In the genomic region with DNA sequence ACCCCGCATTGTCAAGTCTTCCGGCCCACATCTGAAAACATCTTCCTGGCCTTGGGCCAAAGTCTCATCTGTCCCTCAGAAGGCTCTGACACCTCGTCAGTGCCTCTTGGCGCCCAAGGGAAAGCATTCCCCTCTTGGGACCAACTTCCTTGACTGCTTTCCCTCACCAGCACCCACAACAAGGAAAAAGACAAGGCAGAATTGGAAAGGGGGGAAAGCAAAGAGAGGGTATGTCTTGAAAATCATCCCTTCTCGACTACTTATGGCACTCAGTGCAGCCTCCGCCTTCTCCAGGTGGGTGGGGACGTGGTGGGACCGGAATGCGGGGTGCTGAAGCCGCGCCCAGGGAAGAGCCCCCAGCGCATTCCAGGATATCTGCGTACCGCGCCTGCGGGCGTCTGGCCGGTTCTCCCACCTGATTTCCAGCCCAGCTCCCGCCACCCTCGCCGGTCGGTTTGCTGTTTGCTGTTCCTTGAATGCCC, we compare ENCODE assay signal across 1 cellular context.
TF ChIP-seq lines count a peak whose summit lies in the region.

No MANE protein-coding gene starts in this region.

TF ChIP-seq in GM12878, 131 proteins besides CTCF, POLR2A, EP300 and RAD21 (continued from another document and continues in another):
- TF ChIP-seq EGR1 (IDR thresholded peaks at IDR 0.05; ENCODE audit: borderline replicate concordance in 1 of 2, low read depth in 2 of 2, low read length in 2 of 2) (no peak), MTA2 (IDR thresholded peaks at IDR 0.05; ENCODE audit: low read depth) (no peak), RBBP5 (conservative IDR thresholded peaks at IDR 0.05) (no peak), EED (IDR thresholded peaks at IDR 0.05; ENCODE audit: low read depth) (peak; percentile 49; the same call in 1 of the 2 replicates), ELK1 (IDR thresholded peaks at IDR 0.05; ENCODE audit: low read depth, low read length) (no peak), ZNF687 (IDR thresholded peaks at IDR 0.05) (no peak), TARDBP (IDR thresholded peaks at IDR 0.05; ENCODE audit: borderline replicate concordance) (no peak), CEBPZ (IDR thresholded peaks at IDR 0.05; ENCODE audit: low read depth, low read length) (no peak), IRF4 (IDR thresholded peaks at IDR 0.05; ENCODE audit: low read depth, low read length) (no peak), ATF7 (IDR thresholded peaks at IDR 0.05; ENCODE audit: low read depth) (peak; percentile 53), PML (IDR thresholded peaks at IDR 0.05; ENCODE audit: low read length) (no peak), BMI1 (IDR thresholded peaks at IDR 0.05; ENCODE audit: borderline replicate concordance) (no peak), GABPA (IDR thresholded peaks at IDR 0.05; ENCODE audit: low read depth) (no peak), SREBF1 (IDR thresholded peaks at IDR 0.05; ENCODE audit: low read length) (no peak), SUZ12 (IDR thresholded peaks at IDR 0.05; ENCODE audit: unreplicated experiment) (no peak), ZNF24 (IDR thresholded peaks at IDR 0.05) (no peak), ZZZ3 (IDR thresholded peaks at IDR 0.05; ENCODE audit: control insufficient read depth, insufficient read length, low read depth) (no peak), NFYA (IDR thresholded peaks at IDR 0.05; ENCODE audit: borderline replicate concordance, low read depth, low read length) (no peak), RAD51 (IDR thresholded peaks at IDR 0.05) (no peak), NBN (IDR thresholded peaks at IDR 0.05) (0 out of 2 replicates have a peak, but pooled peaks have one; percentile 10), MYC (IDR thresholded peaks at IDR 0.05; ENCODE audit: insufficient read depth, insufficient read length, insufficient replicate concordance, low read length, severe bottlenecking) (no peak), HCFC1 (IDR thresholded peaks at IDR 0.05; ENCODE audit: low read length) (no peak), NFXL1 (IDR thresholded peaks at IDR 0.05; ENCODE audit: borderline replicate concordance) (no peak), MEF2A (IDR thresholded peaks at IDR 0.05; ENCODE audit: insufficient read depth, low read depth, low read length) (no peak), SPI1 (IDR thresholded peaks at IDR 0.05; ENCODE audit: borderline replicate concordance, insufficient read depth, low read depth, low read length) (no peak), DPF2 (IDR thresholded peaks at IDR 0.05) (no peak), PBX3 (IDR thresholded peaks at IDR 0.05; ENCODE audit: insufficient replicate concordance, low read depth, low read length) (no peak), TCF7 (IDR thresholded peaks at IDR 0.05; ENCODE audit: borderline replicate concordance) (no peak), ZBED1 (IDR thresholded peaks at IDR 0.05; ENCODE audit: borderline replicate concordance) (no peak), BACH1 (IDR thresholded peaks at IDR 0.05; ENCODE audit: borderline replicate concordance) (no peak), CBX3 (IDR thresholded peaks at IDR 0.05; ENCODE audit: borderline replicate concordance, low read depth) (no peak), TAF1 (IDR thresholded peaks at IDR 0.05; ENCODE audit: borderline replicate concordance, low read depth, low read length) (no peak), JUND (IDR thresholded peaks at IDR 0.05; ENCODE audit: low read depth, low read length) (no peak), FOS (IDR thresholded peaks at IDR 0.05; ENCODE audit: borderline replicate concordance, extremely low read depth, insufficient read length) (no peak), POLR2AphosphoS2 (IDR thresholded peaks at IDR 0.05; ENCODE audit: low read depth, low read length) (peak; percentile 50; the same call in 1 of the 2 replicates)
- TF ChIP-seq, protein P1, sequence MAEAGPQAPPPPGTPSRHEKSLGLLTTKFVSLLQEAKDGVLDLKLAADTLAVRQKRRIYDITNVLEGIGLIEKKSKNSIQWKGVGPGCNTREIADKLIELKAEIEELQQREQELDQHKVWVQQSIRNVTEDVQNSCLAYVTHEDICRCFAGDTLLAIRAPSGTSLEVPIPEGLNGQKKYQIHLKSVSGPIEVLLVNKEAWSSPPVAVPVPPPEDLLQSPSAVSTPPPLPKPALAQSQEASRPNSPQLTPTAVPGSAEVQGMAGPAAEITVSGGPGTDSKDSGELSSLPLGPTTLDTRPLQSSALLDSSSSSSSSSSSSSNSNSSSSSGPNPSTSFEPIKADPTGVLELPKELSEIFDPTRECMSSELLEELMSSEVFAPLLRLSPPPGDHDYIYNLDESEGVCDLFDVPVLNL (IDR thresholded peaks at IDR 0.05; ENCODE audit: low read depth, low read length), result no peak
- TF ChIP-seq, protein P2, sequence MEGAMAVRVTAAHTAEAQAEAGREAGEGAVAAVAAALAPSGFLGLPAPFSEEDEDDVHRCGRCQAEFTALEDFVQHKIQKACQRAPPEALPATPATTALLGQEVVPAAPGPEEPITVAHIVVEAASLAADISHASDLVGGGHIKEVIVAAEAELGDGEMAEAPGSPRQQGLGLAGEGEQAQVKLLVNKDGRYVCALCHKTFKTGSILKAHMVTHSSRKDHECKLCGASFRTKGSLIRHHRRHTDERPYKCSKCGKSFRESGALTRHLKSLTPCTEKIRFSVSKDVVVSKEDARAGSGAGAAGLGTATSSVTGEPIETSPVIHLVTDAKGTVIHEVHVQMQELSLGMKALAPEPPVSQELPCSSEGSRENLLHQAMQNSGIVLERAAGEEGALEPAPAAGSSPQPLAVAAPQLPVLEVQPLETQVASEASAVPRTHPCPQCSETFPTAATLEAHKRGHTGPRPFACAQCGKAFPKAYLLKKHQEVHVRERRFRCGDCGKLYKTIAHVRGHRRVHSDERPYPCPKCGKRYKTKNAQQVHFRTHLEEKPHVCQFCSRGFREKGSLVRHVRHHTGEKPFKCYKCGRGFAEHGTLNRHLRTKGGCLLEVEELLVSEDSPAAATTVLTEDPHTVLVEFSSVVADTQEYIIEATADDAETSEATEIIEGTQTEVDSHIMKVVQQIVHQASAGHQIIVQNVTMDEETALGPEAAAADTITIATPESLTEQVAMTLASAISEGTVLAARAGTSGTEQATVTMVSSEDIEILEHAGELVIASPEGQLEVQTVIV (IDR thresholded peaks at IDR 0.05; ENCODE audit: borderline replicate concordance, partially characterized antibody), result no peak
- TF ChIP-seq, protein P3, sequence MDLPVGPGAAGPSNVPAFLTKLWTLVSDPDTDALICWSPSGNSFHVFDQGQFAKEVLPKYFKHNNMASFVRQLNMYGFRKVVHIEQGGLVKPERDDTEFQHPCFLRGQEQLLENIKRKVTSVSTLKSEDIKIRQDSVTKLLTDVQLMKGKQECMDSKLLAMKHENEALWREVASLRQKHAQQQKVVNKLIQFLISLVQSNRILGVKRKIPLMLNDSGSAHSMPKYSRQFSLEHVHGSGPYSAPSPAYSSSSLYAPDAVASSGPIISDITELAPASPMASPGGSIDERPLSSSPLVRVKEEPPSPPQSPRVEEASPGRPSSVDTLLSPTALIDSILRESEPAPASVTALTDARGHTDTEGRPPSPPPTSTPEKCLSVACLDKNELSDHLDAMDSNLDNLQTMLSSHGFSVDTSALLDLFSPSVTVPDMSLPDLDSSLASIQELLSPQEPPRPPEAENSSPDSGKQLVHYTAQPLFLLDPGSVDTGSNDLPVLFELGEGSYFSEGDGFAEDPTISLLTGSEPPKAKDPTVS (IDR thresholded peaks at IDR 0.05; ENCODE audit: low read depth, low read length), result no peak
- TF ChIP-seq, protein P4, sequence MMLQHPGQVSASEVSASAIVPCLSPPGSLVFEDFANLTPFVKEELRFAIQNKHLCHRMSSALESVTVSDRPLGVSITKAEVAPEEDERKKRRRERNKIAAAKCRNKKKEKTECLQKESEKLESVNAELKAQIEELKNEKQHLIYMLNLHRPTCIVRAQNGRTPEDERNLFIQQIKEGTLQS (IDR thresholded peaks at IDR 0.05; ENCODE audit: borderline replicate concordance, extremely low read depth, low read depth, low read length), result no peak
- TF ChIP-seq, protein P5, sequence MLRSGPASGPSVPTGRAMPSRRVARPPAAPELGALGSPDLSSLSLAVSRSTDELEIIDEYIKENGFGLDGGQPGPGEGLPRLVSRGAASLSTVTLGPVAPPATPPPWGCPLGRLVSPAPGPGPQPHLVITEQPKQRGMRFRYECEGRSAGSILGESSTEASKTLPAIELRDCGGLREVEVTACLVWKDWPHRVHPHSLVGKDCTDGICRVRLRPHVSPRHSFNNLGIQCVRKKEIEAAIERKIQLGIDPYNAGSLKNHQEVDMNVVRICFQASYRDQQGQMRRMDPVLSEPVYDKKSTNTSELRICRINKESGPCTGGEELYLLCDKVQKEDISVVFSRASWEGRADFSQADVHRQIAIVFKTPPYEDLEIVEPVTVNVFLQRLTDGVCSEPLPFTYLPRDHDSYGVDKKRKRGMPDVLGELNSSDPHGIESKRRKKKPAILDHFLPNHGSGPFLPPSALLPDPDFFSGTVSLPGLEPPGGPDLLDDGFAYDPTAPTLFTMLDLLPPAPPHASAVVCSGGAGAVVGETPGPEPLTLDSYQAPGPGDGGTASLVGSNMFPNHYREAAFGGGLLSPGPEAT (IDR thresholded peaks at IDR 0.05; ENCODE audit: low read depth), result peak; percentile 25; the same call in 1 of the 2 replicates
